ENCODE assay signal across 8 cellular contexts in genomic region chr11:34105957-34106504, GRCh38. TPM values are rescaled to one million over a fixed set of nuclear protein-coding genes. Genes with fewer than 3 reads are reported as not detected.
DNase-seq lines count a peak whose midpoint lies in the region; ATAC-seq and TF ChIP-seq lines count a peak whose summit lies in the region.

No MANE protein-coding gene starts in this region.

- peaks cover 33% of the 10 kb centered on the region for H3K4me1 ChIP-seq in OCI-LY1 (ENCODE audit: insufficient read depth, low read length, severe bottlenecking)
- peaks cover 3% of the 10 kb centered on the region for H3K4me1 ChIP-seq in ectodermal cell (ENCODE audit: control insufficient read depth, insufficient read depth, low read length)

- H3K27ac ChIP-seq in OCI-LY1 (ENCODE audit: low read depth, low read length, poor library complexity, severe bottlenecking) = peak overlapping the region; percentile 45
- H3K27ac ChIP-seq in ectodermal cell (ENCODE audit: insufficient read depth, low read depth, low read length, poor library complexity, severe bottlenecking) = peak overlapping the region; percentile 89

- H2AFZ ChIP-seq in OCI-LY1 (ENCODE audit: low read length) = no peak overlapping the region

- H3K9me3 ChIP-seq in OCI-LY1 (ENCODE audit: low read length) = no peaks in the 10 kb centered on the region
- H3K9me3 ChIP-seq in ectodermal cell (ENCODE audit: control insufficient read depth, low read length) = no peaks in the 10 kb centered on the region

- peak overlapping the region; percentile 95 to 98 for H3K27ac Mint-ChIP-seq in natural killer cell treated with Interleukin-12 subunit alpha and Interleukin-12 subunit beta and Interleukin-15 and Interleukin-18, amount 100 ng/mL, for 72 hours

- WGBS in ectodermal cell, 2 experiments = 1 to 6% methylated on average over 15 to 17 of the region's 17 CpGs

- no peak for TF ChIP-seq CTCF in OCI-LY1 (IDR thresholded peaks at IDR 0.05; ENCODE audit: low read length)

- peaks cover 27% of the 10 kb centered on the region for H3K79me2 ChIP-seq in OCI-LY1 (ENCODE audit: insufficient read depth, low read length)

- peaks cover 16% of the 10 kb centered on the region for H3K36me3 Mint-ChIP-seq in natural killer cell treated with Interleukin-12 subunit alpha and Interleukin-12 subunit beta and Interleukin-15 and Interleukin-18, amount 100 ng/mL, for 72 hours

- no peaks in the 10 kb centered on the region for H3K9me2 ChIP-seq in OCI-LY1 (ENCODE audit: low read depth, low read length)

- peaks cover 51% of the 10 kb centered on the region for H3K36me3 ChIP-seq in OCI-LY1 (ENCODE audit: insufficient read depth, low read length)
- peaks cover 10% of the 10 kb centered on the region for H3K36me3 ChIP-seq in ectodermal cell (ENCODE audit: control insufficient read depth, insufficient read depth, low read length)

- H3K4me1 Mint-ChIP-seq in natural killer cell treated with Interleukin-12 subunit alpha and Interleukin-12 subunit beta and Interleukin-15 and Interleukin-18, amount 100 ng/mL, for 72 hours (ENCODE audit: low read depth in 2 of 2) = peaks cover 38 to 41% of the 10 kb centered on the region in 2 donors

- DNase-seq in DMS 273 (lab: John Stamatoyannopoulos, UW; ENCODE audit: unreplicated experiment) (peak; percentile 65), DMS 273 treated with DMSO at 0.1 percent for 48 hours (lab: John Stamatoyannopoulos, UW) (no peak), mucosa of gallbladder (ENCODE audit: low spot score) (no peak)
- DNase-seq in natural killer cell treated with Interleukin-12 subunit alpha and Interleukin-12 subunit beta and Interleukin-15 and Interleukin-18, amount 100 ng/mL, for 72 hours (ENCODE audit: low spot score) = no peak

- H3K4me3 ChIP-seq in OCI-LY1 (ENCODE audit: low read depth, low read length, poor library complexity, severe bottlenecking) = peak overlapping the region; percentile 74
- peak overlapping the region; percentile 97 for H3K4me3 ChIP-seq in ectodermal cell (ENCODE audit: insufficient read depth, low read depth, low read length)

- peak overlapping the region; percentile 89 for H3K9ac ChIP-seq in OCI-LY1 (ENCODE audit: low read length)

- no peaks in the 10 kb centered on the region for H3K9me3 Mint-ChIP-seq in natural killer cell treated with Interleukin-12 subunit alpha and Interleukin-12 subunit beta and Interleukin-15 and Interleukin-18, amount 100 ng/mL, for 72 hours

- no peaks in the 10 kb centered on the region for H3K27me3 Mint-ChIP-seq in natural killer cell treated with Interleukin-12 subunit alpha and Interleukin-12 subunit beta and Interleukin-15 and Interleukin-18, amount 100 ng/mL, for 72 hours

- peak overlapping the region; percentile 91 for H3K4me2 ChIP-seq in OCI-LY1 (ENCODE audit: low read length)

- H3K4me3 Mint-ChIP-seq in natural killer cell treated with Interleukin-12 subunit alpha and Interleukin-12 subunit beta and Interleukin-15 and Interleukin-18, amount 100 ng/mL, for 72 hours = peak overlapping the region; percentile 97

- H3F3A ChIP-seq in OCI-LY1 (ENCODE audit: insufficient read depth, low read length) = peaks cover 11% of the 10 kb centered on the region; the same call in 1 of the 2 replicates

- H4K20me1 ChIP-seq in OCI-LY1 (ENCODE audit: insufficient read depth, low read length) = no peaks in the 10 kb centered on the region

- H3K27me3 ChIP-seq in OCI-LY1 (ENCODE audit: insufficient read depth, low read length) = no peaks in the 10 kb centered on the region
- no peaks in the 10 kb centered on the region for H3K27me3 ChIP-seq in ectodermal cell (ENCODE audit: control insufficient read depth, insufficient read depth, low read length, poor library complexity, severe bottlenecking)

- ATAC-seq in natural killer cell treated with Interleukin-12 subunit alpha and Interleukin-12 subunit beta and Interleukin-15 and Interleukin-18, amount 100 ng/mL, for 72 hours = no peak
- ATAC-seq in GM19328 (IDR thresholded peaks at IDR 0.05; ENCODE audit: unreplicated experiment) = no peak
- no peak for ATAC-seq in HG03378 (IDR thresholded peaks at IDR 0.05; ENCODE audit: unreplicated experiment)

RNA-seq across cellular contexts. Expression of gene NAT10, which starts 0.6 kb away (rescaled TPM):
- 68.3 TPM for polyA plus RNA-seq in ectodermal cell (2013, experiment 1 of 4)
- polyA plus RNA-seq in ectodermal cell (2013, experiment 2 of 4) = 66.8 TPM
- 38.6 TPM for polyA plus RNA-seq in ectodermal cell (2013, experiment 3 of 4)
- 43.9 TPM for polyA plus RNA-seq in ectodermal cell (2013, experiment 4 of 4)
- total RNA-seq in natural killer cell treated with Interleukin-12 subunit alpha and Interleukin-12 subunit beta and Interleukin-15 and Interleukin-18, amount 100 ng/mL, for 72 hours = 100 to 1,000 TPM in 1 of 2 donors, 10 to 100 TPM in 1; 93.6 to 135 TPM
- 31.6 TPM for total RNA-seq in mucosa of gallbladder

RNA-seq across cellular contexts. Expression of gene CAPRIN1, which starts 54.5 kb away (rescaled TPM):
- 291 TPM for polyA plus RNA-seq in ectodermal cell (2013, experiment 1 of 4)
- 321 TPM for polyA plus RNA-seq in ectodermal cell (2013, experiment 2 of 4)
- polyA plus RNA-seq in ectodermal cell (2013, experiment 3 of 4) = 261 TPM
- 287 TPM for polyA plus RNA-seq in ectodermal cell (2013, experiment 4 of 4)
- 100 to 1,000 TPM; 228 to 234 TPM for total RNA-seq in natural killer cell treated with Interleukin-12 subunit alpha and Interleukin-12 subunit beta and Interleukin-15 and Interleukin-18, amount 100 ng/mL, for 72 hours
- total RNA-seq in mucosa of gallbladder = 204 TPM
